1 cellular context compared by ENCODE assay signal in the genomic region with DNA sequence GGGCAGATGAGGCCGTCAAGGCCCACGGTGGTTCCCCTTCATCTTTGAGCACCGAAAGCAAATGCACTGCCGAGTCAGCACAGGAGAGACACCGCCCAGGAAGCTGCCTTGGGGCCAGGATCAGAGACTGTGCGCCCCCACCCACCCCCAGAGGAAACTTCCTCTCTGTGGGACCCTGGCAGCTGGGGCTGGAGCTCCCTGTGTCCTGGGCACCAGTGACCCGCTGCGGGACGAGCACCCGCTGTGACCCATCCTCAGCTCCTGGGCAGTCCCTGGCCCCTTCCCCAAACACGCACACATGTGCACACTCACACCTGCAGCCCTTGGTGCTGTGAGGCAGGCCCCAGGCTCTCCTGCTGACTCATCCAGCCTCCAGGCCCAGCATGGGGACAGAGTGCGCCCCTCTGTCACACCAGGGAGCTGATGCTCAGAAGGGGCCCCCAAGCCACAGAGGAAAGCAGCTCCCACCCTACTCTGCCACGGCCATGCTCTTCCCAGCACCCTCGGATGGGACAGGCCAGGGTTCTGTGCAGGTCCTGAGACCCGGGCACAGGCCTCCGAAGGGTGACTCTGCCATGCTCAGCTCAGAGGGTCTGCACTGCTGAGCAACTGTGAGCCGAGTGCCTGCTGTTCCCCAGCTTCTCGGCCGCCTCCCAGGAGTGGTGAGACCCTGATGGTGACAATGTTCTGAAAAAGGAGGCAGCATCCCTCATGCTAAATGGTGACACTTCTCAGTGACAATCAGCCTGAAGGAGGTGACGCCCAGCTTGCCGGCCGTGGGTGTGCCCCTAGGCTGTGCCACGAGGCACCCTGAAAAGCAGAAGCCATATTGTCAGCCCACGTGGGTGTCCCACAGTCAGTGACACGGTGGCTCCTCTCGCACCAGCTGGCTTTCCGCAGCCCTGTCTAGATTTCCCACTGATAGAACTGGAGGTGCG.
TF ChIP-seq lines count a peak whose summit lies in the region.

No MANE protein-coding gene starts in this region.

TF ChIP-seq in GM12878, 131 proteins besides CTCF, POLR2A, EP300 and RAD21 (continued from another document):
- TF ChIP-seq, protein P1, sequence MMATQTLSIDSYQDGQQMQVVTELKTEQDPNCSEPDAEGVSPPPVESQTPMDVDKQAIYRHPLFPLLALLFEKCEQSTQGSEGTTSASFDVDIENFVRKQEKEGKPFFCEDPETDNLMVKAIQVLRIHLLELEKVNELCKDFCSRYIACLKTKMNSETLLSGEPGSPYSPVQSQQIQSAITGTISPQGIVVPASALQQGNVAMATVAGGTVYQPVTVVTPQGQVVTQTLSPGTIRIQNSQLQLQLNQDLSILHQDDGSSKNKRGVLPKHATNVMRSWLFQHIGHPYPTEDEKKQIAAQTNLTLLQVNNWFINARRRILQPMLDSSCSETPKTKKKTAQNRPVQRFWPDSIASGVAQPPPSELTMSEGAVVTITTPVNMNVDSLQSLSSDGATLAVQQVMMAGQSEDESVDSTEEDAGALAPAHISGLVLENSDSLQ (IDR thresholded peaks at IDR 0.05) = peak; percentile 33; the same call in 1 of the 2 replicates
- no peak for TF ChIP-seq SMC3 (IDR thresholded peaks at IDR 0.05; ENCODE audit: borderline replicate concordance, low read length)
- TF ChIP-seq NBN (IDR thresholded peaks at IDR 0.05) = no peak
- no peak; the same call in 1 of the 2 replicates for TF ChIP-seq GATAD2B (conservative IDR thresholded peaks at IDR 0.05; ENCODE audit: low read depth)
- no peak for TF ChIP-seq LARP7 (IDR thresholded peaks at IDR 0.05)
- TF ChIP-seq KAT2A (conservative IDR thresholded peaks at IDR 0.05; ENCODE audit: control insufficient read depth, low read depth, low read length) = no peak
- TF ChIP-seq, protein P2, sequence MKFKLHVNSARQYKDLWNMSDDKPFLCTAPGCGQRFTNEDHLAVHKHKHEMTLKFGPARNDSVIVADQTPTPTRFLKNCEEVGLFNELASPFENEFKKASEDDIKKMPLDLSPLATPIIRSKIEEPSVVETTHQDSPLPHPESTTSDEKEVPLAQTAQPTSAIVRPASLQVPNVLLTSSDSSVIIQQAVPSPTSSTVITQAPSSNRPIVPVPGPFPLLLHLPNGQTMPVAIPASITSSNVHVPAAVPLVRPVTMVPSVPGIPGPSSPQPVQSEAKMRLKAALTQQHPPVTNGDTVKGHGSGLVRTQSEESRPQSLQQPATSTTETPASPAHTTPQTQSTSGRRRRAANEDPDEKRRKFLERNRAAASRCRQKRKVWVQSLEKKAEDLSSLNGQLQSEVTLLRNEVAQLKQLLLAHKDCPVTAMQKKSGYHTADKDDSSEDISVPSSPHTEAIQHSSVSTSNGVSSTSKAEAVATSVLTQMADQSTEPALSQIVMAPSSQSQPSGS (IDR thresholded peaks at IDR 0.05; ENCODE audit: low read length) = no peak
- no peak for TF ChIP-seq NR2C1 (IDR thresholded peaks at IDR 0.05)
- no peak for TF ChIP-seq ESRRA (IDR thresholded peaks at IDR 0.05; ENCODE audit: low read length)
- TF ChIP-seq BACH1 (IDR thresholded peaks at IDR 0.05; ENCODE audit: borderline replicate concordance) = peak; percentile 53; the same call in 1 of the 2 replicates
- TF ChIP-seq SMAD5 (IDR thresholded peaks at IDR 0.05; ENCODE audit: low read depth) = no peak
- TF ChIP-seq ETV6 (conservative IDR thresholded peaks at IDR 0.05 in 1 of 2, IDR thresholded peaks at IDR 0.05 in 1 of 2; ENCODE audit: borderline replicate concordance in 1 of 2, low read depth in 1 of 2) = peak in 1 of 2 experiments; percentile 72; a peak in 2 of 4 replicates
- TF ChIP-seq SMARCA5 (IDR thresholded peaks at IDR 0.05) = 0 out of 2 replicates have a peak, but pooled peaks have one; percentile 2
- 0 out of 2 replicates have a peak, but pooled peaks have one; percentile 25 for TF ChIP-seq RCOR1 (conservative IDR thresholded peaks at IDR 0.05; ENCODE audit: low read depth, low read length)
- TF ChIP-seq ZSCAN29 (IDR thresholded peaks at IDR 0.05) = no peak
- TF ChIP-seq NFIC (IDR thresholded peaks at IDR 0.05; ENCODE audit: low read depth, low read length) = no peak
- 0 out of 2 replicates have a peak, but pooled peaks have one; percentile 4 for TF ChIP-seq MTA2 (IDR thresholded peaks at IDR 0.05; ENCODE audit: low read depth)
- 0 out of 4 replicates have a peak, but pooled peaks of 1 of the 2 experiments have one; percentile 16 for TF ChIP-seq BHLHE40 (IDR thresholded peaks at IDR 0.05; ENCODE audit: borderline replicate concordance in 1 of 2, low read depth in 2 of 2, low read length in 1 of 2)
- no peak for TF ChIP-seq BCL11A (IDR thresholded peaks at IDR 0.05; ENCODE audit: low read depth, low read length)
- no peak for TF ChIP-seq RUNX3 (IDR thresholded peaks at IDR 0.05; ENCODE audit: low read length)
- TF ChIP-seq, protein P3, sequence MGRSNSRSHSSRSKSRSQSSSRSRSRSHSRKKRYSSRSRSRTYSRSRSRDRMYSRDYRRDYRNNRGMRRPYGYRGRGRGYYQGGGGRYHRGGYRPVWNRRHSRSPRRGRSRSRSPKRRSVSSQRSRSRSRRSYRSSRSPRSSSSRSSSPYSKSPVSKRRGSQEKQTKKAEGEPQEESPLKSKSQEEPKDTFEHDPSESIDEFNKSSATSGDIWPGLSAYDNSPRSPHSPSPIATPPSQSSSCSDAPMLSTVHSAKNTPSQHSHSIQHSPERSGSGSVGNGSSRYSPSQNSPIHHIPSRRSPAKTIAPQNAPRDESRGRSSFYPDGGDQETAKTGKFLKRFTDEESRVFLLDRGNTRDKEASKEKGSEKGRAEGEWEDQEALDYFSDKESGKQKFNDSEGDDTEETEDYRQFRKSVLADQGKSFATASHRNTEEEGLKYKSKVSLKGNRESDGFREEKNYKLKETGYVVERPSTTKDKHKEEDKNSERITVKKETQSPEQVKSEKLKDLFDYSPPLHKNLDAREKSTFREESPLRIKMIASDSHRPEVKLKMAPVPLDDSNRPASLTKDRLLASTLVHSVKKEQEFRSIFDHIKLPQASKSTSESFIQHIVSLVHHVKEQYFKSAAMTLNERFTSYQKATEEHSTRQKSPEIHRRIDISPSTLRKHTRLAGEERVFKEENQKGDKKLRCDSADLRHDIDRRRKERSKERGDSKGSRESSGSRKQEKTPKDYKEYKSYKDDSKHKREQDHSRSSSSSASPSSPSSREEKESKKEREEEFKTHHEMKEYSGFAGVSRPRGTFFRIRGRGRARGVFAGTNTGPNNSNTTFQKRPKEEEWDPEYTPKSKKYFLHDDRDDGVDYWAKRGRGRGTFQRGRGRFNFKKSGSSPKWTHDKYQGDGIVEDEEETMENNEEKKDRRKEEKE (IDR thresholded peaks at IDR 0.05) = no peak
- TF ChIP-seq BRCA1 (IDR thresholded peaks at IDR 0.05; ENCODE audit: low read depth, low read length) = no peak
- TF ChIP-seq MXI1 (IDR thresholded peaks at IDR 0.05; ENCODE audit: low read depth, low read length) = peak; percentile 83
- no peak for TF ChIP-seq FOXK2 (IDR thresholded peaks at IDR 0.05)
- TF ChIP-seq EZH2 (IDR thresholded peaks at IDR 0.05; ENCODE audit: borderline replicate concordance, control insufficient read depth, low read depth, low read length) = no peak
- TF ChIP-seq, protein P4, sequence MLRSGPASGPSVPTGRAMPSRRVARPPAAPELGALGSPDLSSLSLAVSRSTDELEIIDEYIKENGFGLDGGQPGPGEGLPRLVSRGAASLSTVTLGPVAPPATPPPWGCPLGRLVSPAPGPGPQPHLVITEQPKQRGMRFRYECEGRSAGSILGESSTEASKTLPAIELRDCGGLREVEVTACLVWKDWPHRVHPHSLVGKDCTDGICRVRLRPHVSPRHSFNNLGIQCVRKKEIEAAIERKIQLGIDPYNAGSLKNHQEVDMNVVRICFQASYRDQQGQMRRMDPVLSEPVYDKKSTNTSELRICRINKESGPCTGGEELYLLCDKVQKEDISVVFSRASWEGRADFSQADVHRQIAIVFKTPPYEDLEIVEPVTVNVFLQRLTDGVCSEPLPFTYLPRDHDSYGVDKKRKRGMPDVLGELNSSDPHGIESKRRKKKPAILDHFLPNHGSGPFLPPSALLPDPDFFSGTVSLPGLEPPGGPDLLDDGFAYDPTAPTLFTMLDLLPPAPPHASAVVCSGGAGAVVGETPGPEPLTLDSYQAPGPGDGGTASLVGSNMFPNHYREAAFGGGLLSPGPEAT (IDR thresholded peaks at IDR 0.05; ENCODE audit: low read depth) = 0 out of 2 replicates have a peak, but pooled peaks have one; percentile 17
- peak; percentile 63 for TF ChIP-seq EED (IDR thresholded peaks at IDR 0.05; ENCODE audit: low read depth)
- TF ChIP-seq IKZF2 (IDR thresholded peaks at IDR 0.05) = peak in 1 of 2 experiments; percentile 28; a peak in 2 of 4 replicates
- TF ChIP-seq JUNB (IDR thresholded peaks at IDR 0.05) = peak; percentile 21; the same call in 1 of the 2 replicates
- TF ChIP-seq, protein P5, sequence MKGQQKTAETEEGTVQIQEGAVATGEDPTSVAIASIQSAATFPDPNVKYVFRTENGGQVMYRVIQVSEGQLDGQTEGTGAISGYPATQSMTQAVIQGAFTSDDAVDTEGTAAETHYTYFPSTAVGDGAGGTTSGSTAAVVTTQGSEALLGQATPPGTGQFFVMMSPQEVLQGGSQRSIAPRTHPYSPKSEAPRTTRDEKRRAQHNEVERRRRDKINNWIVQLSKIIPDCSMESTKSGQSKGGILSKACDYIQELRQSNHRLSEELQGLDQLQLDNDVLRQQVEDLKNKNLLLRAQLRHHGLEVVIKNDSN (IDR thresholded peaks at IDR 0.05; ENCODE audit: borderline replicate concordance, extremely low read length, insufficient read depth, low read depth, low read length) = peak; percentile 66
- TF ChIP-seq PAX5 (IDR thresholded peaks at IDR 0.05; ENCODE audit: borderline replicate concordance, low read depth, low read length) = no peak
- no peak for TF ChIP-seq GABPA (IDR thresholded peaks at IDR 0.05; ENCODE audit: low read depth)
- TF ChIP-seq ZNF217 (IDR thresholded peaks at IDR 0.05) = no peak
- TF ChIP-seq, protein P6, sequence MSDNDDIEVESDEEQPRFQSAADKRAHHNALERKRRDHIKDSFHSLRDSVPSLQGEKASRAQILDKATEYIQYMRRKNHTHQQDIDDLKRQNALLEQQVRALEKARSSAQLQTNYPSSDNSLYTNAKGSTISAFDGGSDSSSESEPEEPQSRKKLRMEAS (IDR thresholded peaks at IDR 0.05; ENCODE audit: low read depth, low read length) = peak; percentile 77
